8 cellular contexts compared by ENCODE assay signal in the genomic region with DNA sequence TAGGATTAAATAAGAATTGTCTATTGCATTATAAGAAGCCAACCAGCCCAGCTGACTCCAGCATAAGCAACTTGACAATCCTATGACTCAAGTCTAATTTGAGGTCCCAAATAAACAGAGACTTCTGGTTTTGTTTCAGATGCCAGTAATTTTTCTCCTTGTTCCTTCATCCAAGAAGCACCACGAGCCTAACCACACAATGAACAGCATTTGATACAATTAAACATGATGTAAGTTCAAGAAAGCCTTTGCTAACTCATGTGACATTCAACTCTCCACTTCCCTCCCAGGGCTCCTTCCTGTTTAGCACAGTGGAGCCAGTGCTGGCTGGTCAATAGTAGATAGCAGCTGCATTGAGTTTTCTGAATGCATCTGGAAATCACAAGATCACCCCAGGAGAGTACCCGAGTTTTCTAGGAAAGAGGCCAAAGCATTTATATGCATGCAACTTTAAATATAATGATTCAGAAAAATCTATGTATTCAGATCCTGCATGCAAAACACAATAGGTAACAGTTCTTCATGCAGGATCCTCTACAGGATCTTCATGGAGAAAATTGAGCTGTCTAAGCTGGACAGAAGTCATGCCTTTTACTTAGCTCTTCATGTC.
A peak's percentile ranks its signal among the peaks of the same experiment; 100 is the strongest.
DNase-seq lines count a peak whose midpoint lies in the region; ATAC-seq, FAIRE-seq and TF ChIP-seq lines count a peak whose summit lies in the region.

No MANE protein-coding gene starts in this region.

- no peaks in the 10 kb centered on the region; a peak in 1 of 7 replicates for H3K4me1 ChIP-seq in H1 (replicated peaks in 1 of 4; ENCODE audit: control insufficient read depth in 3 of 4, insufficient read depth in 4 of 4, low read length in 3 of 4)

- TF ChIP-seq EP300 in H1 (IDR thresholded peaks at IDR 0.05; ENCODE audit: borderline replicate concordance in 1 of 2, low read depth in 2 of 2, low read length in 2 of 2) = no peak

- H3K79me2 ChIP-seq in H1 (ENCODE audit: control insufficient read depth in 1 of 2, insufficient read depth in 2 of 2, low read length in 2 of 2) = no peaks in the 10 kb centered on the region

- no peak for TF ChIP-seq CTCF in H1 (IDR thresholded peaks at IDR 0.05; ENCODE audit: control extremely low read depth in 1 of 3, insufficient read depth in 1 of 3, low read depth in 1 of 3, low read length in 3 of 3)
- TF ChIP-seq CTCF in omental fat pad (IDR thresholded peaks at IDR 0.05) = no peak

- H2BK15ac ChIP-seq in H1 (ENCODE audit: low read length) = no peak overlapping the region

- no peak overlapping the region for H4K5ac ChIP-seq in H1 (ENCODE audit: insufficient read length, low read depth, low read length)

- H3K4me3 ChIP-seq in H1 (ENCODE audit: extremely low read depth in 1 of 4, insufficient read depth in 2 of 4, low read depth in 3 of 4, low read length in 4 of 4) = no peak overlapping the region

- H3K27me3 ChIP-seq in H1 (replicated peaks in 1 of 4; ENCODE audit: control insufficient read depth in 3 of 4, extremely low read depth in 1 of 4, insufficient read depth in 3 of 4, low read length in 3 of 4) = no peaks in the 10 kb centered on the region

- H3K56ac ChIP-seq in H1 (replicated peaks; ENCODE audit: insufficient read length, low read depth, low read length) = no peak overlapping the region

- no peak overlapping the region for H3K4me2 ChIP-seq in H1 (ENCODE audit: insufficient read depth in 1 of 2, low read depth in 2 of 2, low read length in 2 of 2)

- H2BK12ac ChIP-seq in H1 (ENCODE audit: low read depth, low read length) = no peak overlapping the region

- H2AK5ac ChIP-seq in H1 (ENCODE audit: low read depth, low read length) = no peak overlapping the region

- CTCF ChIA-PET in H1 (lab: Charles Lee; ENCODE audit: partially characterized antibody) = interaction anchor here (0.8 kb wide), 1 partner anchor 17 kb away, joined by 3 read pairs; no protein-coding TSS in a partner anchor

- DNase-seq in GM04503 (ENCODE audit: low read depth) (peak; percentile 98), NCI-H2107 (lab: John Stamatoyannopoulos, UW) (peak; percentile 7), H1 (ENCODE audit: low read depth in 1 of 2, low spot score in 2 of 2) (no peak), omental fat pad (ENCODE audit: low spot score) (no peak), H54 (ENCODE audit: insufficient read length, low spot score) (no peak)
- DNase-seq in stimulated activated CD4-positive, alpha-beta T cell treated with anti-CD3 and anti-CD28 coated beads, Interleukin-1b, Interleukin-23, amount 100 ng/mL, for 48 hours = no peak

- H4K20me1 ChIP-seq in H1 (replicated peaks in 1 of 2; ENCODE audit: control insufficient read depth in 1 of 2, insufficient read depth in 2 of 2, low read length in 2 of 2) = no peaks in the 10 kb centered on the region

- no peak overlapping the region for H2BK20ac ChIP-seq in H1 (ENCODE audit: low read length)

- H2AFZ ChIP-seq in H1 (ENCODE audit: low read length) = peak overlapping the region; percentile 83; the same call in 1 of the 2 replicates

- no peak for TF ChIP-seq RAD21 in H1 (IDR thresholded peaks at IDR 0.05 in 1 of 2, conservative IDR thresholded peaks at IDR 0.05 in 1 of 2; ENCODE audit: low read depth in 2 of 2, low read length in 2 of 2)

- H3K4ac ChIP-seq in H1 (replicated peaks; ENCODE audit: insufficient read length, low read depth, low read length) = no peak overlapping the region

- ATAC-seq in omental fat pad (ENCODE audit: low FRiP score) (peak; percentile 48), HG03457 (IDR thresholded peaks at IDR 0.05; ENCODE audit: unreplicated experiment) (no peak), HG03139 (IDR thresholded peaks at IDR 0.05; ENCODE audit: unreplicated experiment) (no peak)

- no peak overlapping the region for H3K18ac ChIP-seq in H1 (ENCODE audit: extremely low read depth, low read length)

- POLR2A ChIA-PET in H1 (lab: Charles Lee; ENCODE audit: partially characterized antibody) = no interaction called here

- TF ChIP-seq POLR2A in H1 (IDR thresholded peaks at IDR 0.05; ENCODE audit: control extremely low read depth in 1 of 2, low read depth in 2 of 2, low read length in 2 of 2) = no peak
- no peak for TF ChIP-seq POLR2A in H54 (IDR thresholded peaks at IDR 0.05; ENCODE audit: low read depth, low read length)

- no peaks in the 10 kb centered on the region for H3K79me1 ChIP-seq in H1 (ENCODE audit: low read depth, low read length)

- FAIRE-seq in H1 (lab: Jason Lieb, UNC) = no peak
- FAIRE-seq in H54 (lab: Jason Lieb, UNC) = no peak

- no peak overlapping the region for H3K27ac ChIP-seq in H1 (ENCODE audit: low read depth, low read length)

- H3K9me3 ChIP-seq in H1 (ENCODE audit: insufficient read depth in 2 of 2, low read depth in 1 of 2, low read length in 1 of 2) = no peaks in the 10 kb centered on the region

- H3K23ac ChIP-seq in H1 (ENCODE audit: insufficient read length) = no peak overlapping the region

- H3K14ac ChIP-seq in H1 (ENCODE audit: insufficient read length) = no peak overlapping the region

- no peak overlapping the region for H4K8ac ChIP-seq in H1 (ENCODE audit: extremely low read depth, insufficient read depth, low read length)

- H3K9ac ChIP-seq in H1 (replicated peaks in 1 of 4; ENCODE audit: extremely low read depth in 1 of 4, low read depth in 3 of 4, low read length in 3 of 4) = no peak overlapping the region

- H3K36me3 ChIP-seq in H1 (ENCODE audit: control insufficient read depth in 2 of 4, insufficient read depth in 4 of 4, low read length in 3 of 4) = no peaks in the 10 kb centered on the region

- no peak overlapping the region for H2BK5ac ChIP-seq in H1 (ENCODE audit: low read depth, low read length)

- H4K91ac ChIP-seq in H1 (replicated peaks; ENCODE audit: insufficient read length, low read length) = no peak overlapping the region

- WGBS in H1 (ENCODE audit: extremely low coverage in 1 of 2, insufficient coverage in 1 of 2, insufficient read length in 1 of 2, insufficient replicate concordance in 2 of 2, low coverage in 1 of 2, low lambda C conversion rate in 2 of 2, missing lambda C conversion rate in 1 of 2), 2 experiments = 65% methylated on average over 2 of the region's 2 CpGs; no CpG with 5 or more reads in 1 of the 2 experiments

- H3K23me2 ChIP-seq in H1 (ENCODE audit: low read depth, low read length) = no peaks in the 10 kb centered on the region

- H2BK120ac ChIP-seq in H1 (replicated peaks; ENCODE audit: low read depth, low read length) = no peak overlapping the region

TF ChIP-seq in H1, 55 proteins besides CTCF, POLR2A, EP300 and RAD21:
- TF ChIP-seq TCF12 (IDR thresholded peaks at IDR 0.05; ENCODE audit: low read depth, low read length) (no peak), CBX8 (IDR thresholded peaks at IDR 0.05; ENCODE audit: borderline replicate concordance, low read depth, low read length) (no peak), NRF1 (IDR thresholded peaks at IDR 0.05; ENCODE audit: low read depth, low read length) (no peak), ZNF274 (IDR thresholded peaks at IDR 0.05; ENCODE audit: borderline replicate concordance, extremely low read depth, low read length) (no peak), SP1 (IDR thresholded peaks at IDR 0.05; ENCODE audit: low read depth, low read length) (no peak), SUZ12 (IDR thresholded peaks at IDR 0.05; ENCODE audit: low read length) (no peak), SIRT6 (IDR thresholded peaks at IDR 0.05; ENCODE audit: low read length) (no peak), BRCA1 (IDR thresholded peaks at IDR 0.05; ENCODE audit: low read depth, low read length) (no peak)
- TF ChIP-seq, protein P1, sequence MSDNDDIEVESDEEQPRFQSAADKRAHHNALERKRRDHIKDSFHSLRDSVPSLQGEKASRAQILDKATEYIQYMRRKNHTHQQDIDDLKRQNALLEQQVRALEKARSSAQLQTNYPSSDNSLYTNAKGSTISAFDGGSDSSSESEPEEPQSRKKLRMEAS (IDR thresholded peaks at IDR 0.05) = no peak
TF ChIP-seq in H1: peak in this region for 0.

Comparison
In these comparisons a context has a peak if more than half of its experiments do, and no peak if none do; other contexts are left out.
1. DNase-seq: peak in GM04503 (single experiment) and NCI-H2107 (single experiment); none in H1 (0 of 2), omental fat pad (single experiment), stimulated activated CD4-positive, alpha-beta T cell treated with anti-CD3 and anti-CD28 coated beads, Interleukin-1b, Interleukin-23, amount 100 ng/mL, for 48 hours (single experiment) and H54 (single experiment).